Comparison of ENCODE assay signal across 24 cellular contexts in genomic region chr2:240186191-240186725, GRCh38. TPM values are rescaled to one million over a fixed set of nuclear protein-coding genes. Genes with fewer than 3 reads are reported as not detected.
"Had no signal": no experiment of that assay in that cellular context is flagged by ENCODE, and none has a peak within 500 bp of the region (broad histone marks: within the 10 kb centered on the region; RNA-seq: fewer than 3 reads in every experiment).

No MANE protein-coding gene starts in this region.

- H3K27me3 ChIP-seq: right atrium auricular region, transverse colon had no signal

- DNase-seq: central memory CD4-positive, alpha-beta T cell; cortex of kidney; effector CD8-positive, alpha-beta T cell; heart right ventricle; hypothalamus; mesenchymal stem cell; naive B cell; stimulated activated CD4-positive, alpha-beta T cell treated with anti-CD3 and anti-CD28 coated beads, Interleukin-15, amount 100 ng/mL, for 24 hours; stimulated activated CD4-positive, alpha-beta T cell treated with anti-CD3 and anti-CD28 coated beads, Interleukin-1b, Interleukin-23, amount 100 ng/mL, for 48 hours; stimulated activated CD4-positive, alpha-beta T cell treated with anti-CD3 and anti-CD28 coated beads, Interleukin-4, amount 100 ng/mL, for 24 hours; stimulated activated naive CD8-positive, alpha-beta T cell treated with anti-CD3 and anti-CD28 coated beads, Interleukin-15, amount 100 ng/mL, for 72 hours; transverse colon had no signal

- H3K4me3 ChIP-seq: dorsolateral prefrontal cortex, heart right ventricle, lung, right atrium auricular region, thoracic aorta, transverse colon had no signal

- H3K36me3 ChIP-seq: heart right ventricle, right atrium auricular region, thoracic aorta, transverse colon had no signal

- ATAC-seq: esophagus mucosa; heart right ventricle; left lobe of liver; stimulated activated memory B cell treated with anti-CD40 and anti-IgM and Interleukin-4, amounts not matched to agents 10 μg/mL and 1 μg/mL and 100 μg/mL, for 72 hours; stimulated activated naive CD8-positive, alpha-beta T cell treated with anti-CD3 and anti-CD28 coated beads, Interleukin-15, amount 100 ng/mL, for 72 hours had no signal

- H3K4me1 ChIP-seq: heart right ventricle, right atrium auricular region, transverse colon had no signal

- H3K9me3 ChIP-seq: right atrium auricular region, thoracic aorta, transverse colon had no signal

- H3K27ac ChIP-seq: dorsolateral prefrontal cortex, heart right ventricle, right atrium auricular region, thoracic aorta, transverse colon had no signal

RNA-seq across cellular contexts. Expression of gene OTOS, which starts 45.8 kb away (rescaled TPM):
- total RNA-seq: esophagus mucosa, fibroblast of lung, heart right ventricle, left lobe of liver, lung, osteocyte, right atrium auricular region, subcutaneous adipose tissue, thoracic aorta, transverse colon, urinary bladder had no signal
- polyA plus RNA-seq: fibroblast of lung, heart right ventricle, lung, neural cell, urinary bladder had no signal
